ENCODE assay signal across 13 cellular contexts in the genomic region with DNA sequence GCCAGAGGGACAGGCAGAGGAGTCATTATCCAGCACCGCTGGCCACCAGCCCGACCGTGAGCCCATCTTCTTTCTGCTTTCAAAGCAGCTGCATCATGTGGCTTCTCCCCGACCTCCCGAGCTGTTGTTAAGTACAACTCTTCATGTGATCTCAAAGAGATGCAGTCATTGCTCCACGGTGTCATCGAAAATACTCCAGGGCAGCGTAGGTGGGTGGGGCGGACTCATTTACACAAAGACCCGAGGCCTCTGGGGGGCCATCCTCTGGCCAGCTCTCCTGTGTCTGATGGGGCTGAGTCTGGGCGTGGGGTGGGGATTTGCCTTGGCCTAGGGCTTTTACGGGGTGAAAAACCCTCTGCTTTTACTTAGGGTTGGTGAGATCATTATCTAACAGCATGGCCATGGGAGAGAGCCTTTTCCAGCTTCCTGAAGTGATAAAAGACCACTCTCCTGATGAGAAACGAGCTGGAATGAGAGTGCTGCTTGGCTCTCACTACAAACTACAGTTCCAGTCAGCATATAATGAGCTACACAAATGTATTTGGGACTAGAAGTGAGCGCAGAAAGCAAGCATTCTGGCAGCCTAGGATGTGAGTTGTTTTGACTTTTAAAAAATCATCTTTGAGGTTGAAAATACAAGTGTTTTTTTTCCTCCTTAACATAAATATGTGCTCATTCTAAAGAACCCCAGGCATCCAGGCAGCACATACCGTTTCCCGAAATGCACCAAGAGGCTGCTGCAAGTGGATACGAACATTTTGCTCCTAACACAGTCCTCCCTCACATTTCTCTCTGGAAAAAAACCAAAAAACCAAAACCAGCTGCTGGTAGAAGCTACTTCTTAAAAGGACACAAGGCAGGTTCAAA.
DNase-seq lines count a peak whose midpoint lies in the region; ATAC-seq and TF ChIP-seq lines count a peak whose summit lies in the region.
"Had no signal": no experiment of that assay in that cellular context is flagged by ENCODE, and none has a peak within 500 bp of the region (broad histone marks: within the 10 kb centered on the region; RNA-seq: fewer than 3 reads in every experiment).

No MANE protein-coding gene starts in this region.

- DNase-seq in AG04450 (ENCODE audit: low read depth, low spot score): no peak
- DNase-seq in T-helper 17 cell: no peak
- peak; percentile 52 for DNase-seq in pons (ENCODE audit: low spot score)
- no peak for DNase-seq in NCI-H2107 (lab: John Stamatoyannopoulos, UW)
- DNase-seq in NCI-H345 treated with DMSO at 0.1 percent for 48 hours (lab: John Stamatoyannopoulos, UW; ENCODE audit: unreplicated experiment): no peak
- no peak for DNase-seq in adrenal gland
- DNase-seq: activated B cell treated with CpG ODN at 0.5 μM for 24 hours; activated T-cell treated with anti-CD3 and anti-CD28 coated beads, Interleukin-2, amount 50 U/mL, for 48 hours; NCI-H1105 had no signal

- intact Hi-C loops in adrenal gland (cut with DNase I): no loop called here

- H3K4me1 Mint-ChIP-seq in T-helper 17 cell: peaks cover 5% of the 10 kb centered on the region

- H3K27me3 ChIP-seq in AG04450 (ENCODE audit: control insufficient read depth, insufficient read depth, low read length): peaks cover 10% of the 10 kb centered on the region
- no peaks in the 10 kb centered on the region for H3K27me3 ChIP-seq in gastroesophageal sphincter
- no peaks in the 10 kb centered on the region for H3K27me3 ChIP-seq in adrenal gland

- TF ChIP-seq CTCF in AG04450 (IDR thresholded peaks at IDR 0.05; ENCODE audit: low read depth, low read length): no peak
- TF ChIP-seq CTCF in gastroesophageal sphincter (IDR thresholded peaks at IDR 0.05): no peak
- TF ChIP-seq CTCF in adrenal gland (IDR thresholded peaks at IDR 0.05): no peak

- H3K9me3 ChIP-seq in AG04450 (ENCODE audit: control insufficient read depth, insufficient read depth, low read length) (no peaks in the 10 kb centered on the region; the same call in 1 of the 2 replicates), T-helper 17 cell (ENCODE audit: control insufficient read depth, low read length, poor library complexity, severe bottlenecking) (no peaks in the 10 kb centered on the region), gastroesophageal sphincter (no peaks in the 10 kb centered on the region), adrenal gland (replicated peaks in 1 of 3) (no peaks in the 10 kb centered on the region)
- H3K9me3 ChIP-seq: HAP-1 had no signal

- H3K36me3 ChIP-seq in gastroesophageal sphincter (no peaks in the 10 kb centered on the region), adrenal gland (replicated peaks in 1 of 2) (no peaks in the 10 kb centered on the region)
- H3K36me3 ChIP-seq: HAP-1 had no signal

- no peaks in the 10 kb centered on the region for H3K27me3 Mint-ChIP-seq in T-helper 17 cell

- CTCF ChIA-PET in AG04450 (lab: Charles Lee): interaction anchor here (1.6 kb wide), 1 partner anchor 327 kb away, joined by 4 read pairs; no protein-coding TSS in a partner anchor

- no peak for ATAC-seq in T-helper 17 cell
- peak; percentile 52 for ATAC-seq in gastroesophageal sphincter
- ATAC-seq in GM21367 (IDR thresholded peaks at IDR 0.05; ENCODE audit: unreplicated experiment): no peak

- no peak for TF ChIP-seq EP300 in gastroesophageal sphincter (IDR thresholded peaks at IDR 0.05)

- peak overlapping the region; percentile 74 for H3K27ac ChIP-seq in AG04450 (ENCODE audit: low read depth, low read length)
- peak overlapping the region in 3 of 4 donors; percentile 69 to 78 (median 74) for H3K27ac ChIP-seq in gastroesophageal sphincter
- no peak overlapping the region for H3K27ac ChIP-seq in adrenal gland
- H3K27ac ChIP-seq: skin epidermis had no signal

- H3K4me1 ChIP-seq in gastroesophageal sphincter: peaks cover 0 to 45% (median 33%) of the 10 kb centered on the region in 3 donors
- peaks cover 0 to 12% of the 10 kb centered on the region in 2 donors for H3K4me1 ChIP-seq in adrenal gland (replicated peaks in 1 of 2)
- H3K4me1 ChIP-seq: HAP-1 had no signal

- H3K36me3 Mint-ChIP-seq in T-helper 17 cell (ENCODE audit: low read depth): no peaks in the 10 kb centered on the region

- H3K4me3 ChIP-seq in AG04450 (ENCODE audit: low read depth, low read length) (no peak overlapping the region), gastroesophageal sphincter (no peak overlapping the region), adrenal gland (no peak overlapping the region)
- H3K4me3 ChIP-seq: HAP-1, skin epidermis had no signal

- H3K4me3 Mint-ChIP-seq in T-helper 17 cell: no peak overlapping the region
- H3K4me3 Mint-ChIP-seq: activated B cell treated with CpG ODN at 0.5 μM for 24 hours had no signal

- no peak for TF ChIP-seq POLR2A in gastroesophageal sphincter (IDR thresholded peaks at IDR 0.05)
- TF ChIP-seq POLR2A in adrenal gland (IDR thresholded peaks at IDR 0.05): no peak

- POLR2A ChIA-PET in AG04450 (lab: Yijun Ruan, JAX): no interaction called here

- WGBS in gastroesophageal sphincter (ENCODE audit: low coverage in 1 of 2), 2 donors: 13 to 45% methylated on average over 6 to 9 of the region's 17 CpGs
- 76 to 81% (median 78%) methylated on average over 16 to 17 of the region's 17 CpGs for WGBS in adrenal gland, 4 donors

- peak overlapping the region; percentile 47 for H3K27ac Mint-ChIP-seq in T-helper 17 cell
- H3K27ac Mint-ChIP-seq: activated B cell treated with CpG ODN at 0.5 μM for 24 hours had no signal

Comparison
In these comparisons a context has a peak if more than half of its experiments do, and no peak if none do; other contexts are left out.
1. H3K27ac ChIP-seq: peak in AG04450 (single experiment) and gastroesophageal sphincter (3 of 4); none in adrenal gland (0 of 5).